In genomic region chr3:141082064-141082463, GRCh38 we compare ENCODE assay signal across 17 cellular contexts. TPM values are rescaled to one million over a fixed set of nuclear protein-coding genes. Genes with fewer than 3 reads are reported as not detected.
DNase-seq lines count a peak whose midpoint lies in the region; ATAC-seq and TF ChIP-seq lines count a peak whose summit lies in the region.
"Had no signal": no experiment of that assay in that cellular context is flagged by ENCODE, and none has a peak within 500 bp of the region (broad histone marks: within the 10 kb centered on the region; RNA-seq: fewer than 3 reads in every experiment).

No MANE protein-coding gene starts in this region.

- H3K27me3 Mint-ChIP-seq in GM23338 (ENCODE audit: insufficient read depth, low read depth, poor library complexity), result peaks cover 7% of the 10 kb centered on the region
- peaks cover 3% of the 10 kb centered on the region for H3K27me3 Mint-ChIP-seq in T-helper 2 cell treated with Interferon-gamma antibody and Interleukin-4, amounts not matched to agents 5 μg/mL and 100 μg/mL, for 36 hours (ENCODE audit: low read depth)

- H3K27me3 ChIP-seq in GM23338 (ENCODE audit: insufficient read depth), result no peaks in the 10 kb centered on the region

- DNase-seq in GM23338 (ENCODE audit: low spot score), result no peak
- DNase-seq in brain pericyte (ENCODE audit: low read depth, low spot score), result peak; percentile 47
- DNase-seq in mesenteric fat pad (ENCODE audit: low spot score), result peak; percentile 33
- DNase-seq in posterior vena cava (ENCODE audit: low spot score), result peak; percentile 58
- DNase-seq in NCI-H1092 (lab: John Stamatoyannopoulos, UW), result no peak
- DNase-seq in HK-2 (ENCODE audit: unreplicated experiment), result no peak
- DNase-seq in T-helper 2 cell treated with Interferon-gamma antibody and Interleukin-4, amounts not matched to agents 5 μg/mL and 100 μg/mL, for 36 hours (ENCODE audit: low spot score), result no peak
- DNase-seq: AML-193, DMS53, GOT3, MM.1S, NCI-H1105 treated with DMSO at 0.1 percent for 48 hours, NCI-H187 treated with DMSO at 0.1 percent for 48 hours, NCI-H82 had no signal

- intact Hi-C loops in posterior vena cava (cut with DNase I), result no loop called here

- no peaks in the 10 kb centered on the region for H3K9me2 ChIP-seq in GM23338 (ENCODE audit: insufficient read depth)

- no peak overlapping the region for H2AFZ ChIP-seq in GM23338

- peak overlapping the region; percentile 72 for H3K4me2 ChIP-seq in GM23338
- H3K4me2 ChIP-seq: A549 had no signal

- H3K4me1 Mint-ChIP-seq in GM23338, result peaks cover 87% of the 10 kb centered on the region
- H3K4me1 Mint-ChIP-seq in T-helper 2 cell treated with Interferon-gamma antibody and Interleukin-4, amounts not matched to agents 5 μg/mL and 100 μg/mL, for 36 hours (ENCODE audit: low read depth), result no peaks in the 10 kb centered on the region

- H3K36me3 Mint-ChIP-seq in GM23338 (ENCODE audit: low read depth), result no peaks in the 10 kb centered on the region; the same call in 2 of the 3 replicates
- H3K36me3 Mint-ChIP-seq in T-helper 2 cell treated with Interferon-gamma antibody and Interleukin-4, amounts not matched to agents 5 μg/mL and 100 μg/mL, for 36 hours (ENCODE audit: low read depth), result no peaks in the 10 kb centered on the region

- no peak overlapping the region for H3K27ac Mint-ChIP-seq in GM23338
- no peak overlapping the region for H3K27ac Mint-ChIP-seq in T-helper 2 cell treated with Interferon-gamma antibody and Interleukin-4, amounts not matched to agents 5 μg/mL and 100 μg/mL, for 36 hours

- H3K79me2 ChIP-seq in GM23338 (replicated peaks; ENCODE audit: insufficient read depth), result peaks cover 20% of the 10 kb centered on the region

- H4K20me1 ChIP-seq in GM23338 (replicated peaks; ENCODE audit: insufficient read depth), result no peaks in the 10 kb centered on the region

- H3K36me3 ChIP-seq in GM23338 (ENCODE audit: insufficient read depth), result no peaks in the 10 kb centered on the region

- ATAC-seq in GM23338, result no peak
- ATAC-seq: A549, Panc1, Right ventricle myocardium inferior had no signal

- H3F3A ChIP-seq in GM23338 (replicated peaks; ENCODE audit: low read depth), result 0 out of 2 replicates have a peak, but pooled peaks cover 2% of the 10 kb centered on the region

- peaks cover 39% of the 10 kb centered on the region for H3K4me1 ChIP-seq in GM23338 (ENCODE audit: insufficient read depth)
- H3K4me1 ChIP-seq: A549 had no signal

- H3K4me3 ChIP-seq in GM23338, result no peak overlapping the region
- H3K4me3 ChIP-seq: A549 had no signal

- H3K27ac ChIP-seq in GM23338 (ENCODE audit: low read depth), result no peak overlapping the region
- H3K27ac ChIP-seq: A549 had no signal

- no peak for TF ChIP-seq CTCF in GM23338 (conservative IDR thresholded peaks at IDR 0.05; ENCODE audit: low read depth in 2 of 2)

- no peak overlapping the region for H3K4me3 Mint-ChIP-seq in GM23338
- H3K4me3 Mint-ChIP-seq in T-helper 2 cell treated with Interferon-gamma antibody and Interleukin-4, amounts not matched to agents 5 μg/mL and 100 μg/mL, for 36 hours, result no peak overlapping the region

- H3K9me3 Mint-ChIP-seq in GM23338, result no peaks in the 10 kb centered on the region
- H3K9me3 Mint-ChIP-seq in T-helper 2 cell treated with Interferon-gamma antibody and Interleukin-4, amounts not matched to agents 5 μg/mL and 100 μg/mL, for 36 hours, result no peaks in the 10 kb centered on the region

TF ChIP-seq in GM23338, 12 proteins besides CTCF, POLR2A, EP300 and RAD21 (continues in another document):
- TF ChIP-seq REST (IDR thresholded peaks at IDR 0.05; ENCODE audit: unreplicated experiment) (no peak), NANOG (IDR thresholded peaks at IDR 0.05; ENCODE audit: borderline replicate concordance) (no peak), CREB1 (CRISPR knock-in tag; IDR thresholded peaks at IDR 0.05; ENCODE audit: low read depth) (no peak), ETS1 (IDR thresholded peaks at IDR 0.05) (no peak), EZH2phosphoT487 (IDR thresholded peaks at IDR 0.05; ENCODE audit: unreplicated experiment) (no peak), ZNF331 (CRISPR knock-in tag; IDR thresholded peaks at IDR 0.05; ENCODE audit: low read depth) (no peak)

RNA-seq across cellular contexts. Expression of gene SPSB4, which starts 30.9 kb away (rescaled TPM):
- 20.1 and 25.9 TPM in 2 replicates for total RNA-seq in GM23338 (2014; rRNA removed; shearing (Covaris generic))
- polyA plus RNA-seq in GM23338 (2016; fragmentation: Nextera tagmentation; extraction: Ambion mirVana), result 6.6 and 6.7 TPM in 2 replicates
- total RNA-seq in mesenteric fat pad, result 1.1 TPM
- total RNA-seq in posterior vena cava, result 1 to 10 TPM in 1 of 2 donors, under 1 TPM in 1; 0.76 to 3.1 TPM

Comparison
In these comparisons a context has a peak if more than half of its experiments do, and no peak if none do; other contexts are left out.
1. DNase-seq: peak in brain pericyte (single experiment), mesenteric fat pad (single experiment) and posterior vena cava (single experiment); none in GM23338 (single experiment), NCI-H1092 (single experiment), HK-2 (single experiment) and T-helper 2 cell treated with Interferon-gamma antibody and Interleukin-4, amounts not matched to agents 5 μg/mL and 100 μg/mL, for 36 hours (single experiment).